Comparison of ENCODE assay signal across 25 cellular contexts in genomic region chr4:21801661-21802355, GRCh38.
DNase-seq lines count a peak whose midpoint lies in the region; ATAC-seq, FAIRE-seq and TF ChIP-seq lines count a peak whose summit lies in the region.
"Had no signal": no experiment of that assay in that cellular context is flagged by ENCODE, and none has a peak within 500 bp of the region (broad histone marks: within the 10 kb centered on the region; RNA-seq: fewer than 3 reads in every experiment).

No MANE protein-coding gene starts in this region.

- peak overlapping the region; percentile 40 for H3K9ac ChIP-seq in astrocyte (ENCODE audit: low read length)
- H3K9ac ChIP-seq in skeletal muscle satellite cell (ENCODE audit: low read depth, low read length): peak overlapping the region; percentile 63

- no peaks in the 10 kb centered on the region for H3K27me3 ChIP-seq in astrocyte (ENCODE audit: insufficient read depth, low read length)
- H3K27me3 ChIP-seq in skeletal muscle satellite cell (ENCODE audit: control insufficient read depth, insufficient read depth, low read length): no peaks in the 10 kb centered on the region
- no peaks in the 10 kb centered on the region for H3K27me3 ChIP-seq in dorsolateral prefrontal cortex
- H3K27me3 ChIP-seq: gastrocnemius medialis had no signal

- H3K4me1 ChIP-seq in astrocyte (ENCODE audit: insufficient read depth, low read length) (peaks cover 15% of the 10 kb centered on the region), skeletal muscle satellite cell (ENCODE audit: control insufficient read depth, insufficient read depth, low read length) (peaks cover 23% of the 10 kb centered on the region)
- H3K4me1 ChIP-seq: BE2C, gastrocnemius medialis had no signal

- H3K27ac Mint-ChIP-seq in HFFc6 (peak overlapping the region; percentile 82), astrocyte (ENCODE audit: unreplicated experiment) (peak overlapping the region; percentile 98)
- H3K27ac Mint-ChIP-seq: activated B cell treated with CpG ODN at 0.5 μM for 24 hours; activated CD4-positive, alpha-beta memory T cell treated with anti-CD3 and anti-CD28 coated beads for 36 hours; activated naive CD4-positive, alpha-beta T cell treated with anti-CD3 and anti-CD28 coated beads for 36 hours; stimulated activated effector memory CD8-positive, alpha-beta T cell treated with anti-CD3 and anti-CD28 coated beads, Interleukin-12 subunit alpha, Interleukin-12 subunit beta, amount 100 ng/mL, for 72 hours had no signal

- H3K9me3 Mint-ChIP-seq in HFFc6 (no peaks in the 10 kb centered on the region), astrocyte (ENCODE audit: unreplicated experiment) (peaks cover 5% of the 10 kb centered on the region)
- H3K9me3 Mint-ChIP-seq: activated B cell treated with CpG ODN at 0.5 μM for 24 hours; activated naive CD4-positive, alpha-beta T cell treated with anti-CD3 and anti-CD28 coated beads for 36 hours had no signal

- H3K27me3 Mint-ChIP-seq in HFFc6 (ENCODE audit: insufficient read depth) (no peaks in the 10 kb centered on the region; the same call in 1 of the 2 replicates), astrocyte (ENCODE audit: low read depth, unreplicated experiment) (no peaks in the 10 kb centered on the region)
- H3K27me3 Mint-ChIP-seq: activated B cell treated with CpG ODN at 0.5 μM for 24 hours; activated CD4-positive, alpha-beta memory T cell treated with anti-CD3 and anti-CD28 coated beads for 36 hours had no signal

- no peak for FAIRE-seq in astrocyte (lab: Jason Lieb, UNC)
- FAIRE-seq: GM19239, H54 had no signal

- H3K36me3 Mint-ChIP-seq in HFFc6 (ENCODE audit: low read depth) (no peaks in the 10 kb centered on the region), astrocyte (ENCODE audit: low read depth, unreplicated experiment) (no peaks in the 10 kb centered on the region)
- H3K36me3 Mint-ChIP-seq: activated CD4-positive, alpha-beta memory T cell treated with anti-CD3 and anti-CD28 coated beads for 36 hours; stimulated activated effector memory CD8-positive, alpha-beta T cell treated with anti-CD3 and anti-CD28 coated beads, Interleukin-12 subunit alpha, Interleukin-12 subunit beta, amount 100 ng/mL, for 72 hours had no signal

- DNase-seq in HFFc6: no peak
- DNase-seq in astrocyte (ENCODE audit: low read depth): peak; percentile 50
- DNase-seq in foreskin melanocyte: peak; percentile 43
- DNase-seq in dorsolateral prefrontal cortex: no peak
- DNase-seq in left lobe of liver (ENCODE audit: low spot score): no peak
- DNase-seq: activated B cell treated with CpG ODN at 0.5 μM for 24 hours; activated CD4-positive, alpha-beta memory T cell treated with anti-CD3 and anti-CD28 coated beads for 36 hours; activated naive CD4-positive, alpha-beta T cell treated with anti-CD3 and anti-CD28 coated beads for 36 hours; BE2C; Calu3; gastrocnemius medialis; left colon; NCI-H1417 treated with DMSO at 0.1 percent for 48 hours; NCI-H774; nucleus accumbens; PC-9; right cardiac atrium; T-helper 9 cell had no signal

- H3K4me1 Mint-ChIP-seq in HFFc6 (ENCODE audit: low read depth) (peaks cover 39% of the 10 kb centered on the region), astrocyte (ENCODE audit: low read depth, unreplicated experiment) (peaks cover 20% of the 10 kb centered on the region)
- H3K4me1 Mint-ChIP-seq: activated B cell treated with CpG ODN at 0.5 μM for 24 hours; stimulated activated effector memory CD8-positive, alpha-beta T cell treated with anti-CD3 and anti-CD28 coated beads, Interleukin-12 subunit alpha, Interleukin-12 subunit beta, amount 100 ng/mL, for 72 hours had no signal

- no peak overlapping the region for H2AFZ ChIP-seq in astrocyte (ENCODE audit: low read depth, low read length)
- H2AFZ ChIP-seq: PC-9 had no signal

- H3K79me2 ChIP-seq in astrocyte (ENCODE audit: insufficient read depth, low read length): no peaks in the 10 kb centered on the region

- peak overlapping the region; percentile 35 for H3K4me3 ChIP-seq in astrocyte (ENCODE audit: insufficient read depth, low read depth, low read length)
- no peak overlapping the region for H3K4me3 ChIP-seq in skeletal muscle satellite cell (ENCODE audit: low read length)
- H3K4me3 ChIP-seq in dorsolateral prefrontal cortex: no peak overlapping the region
- H3K4me3 ChIP-seq: coronary artery, gastrocnemius medialis, PC-9, thoracic aorta had no signal

- H3K4me3 Mint-ChIP-seq in HFFc6 (peak overlapping the region; percentile 58), astrocyte (ENCODE audit: unreplicated experiment) (no peak overlapping the region)
- H3K4me3 Mint-ChIP-seq: activated B cell treated with CpG ODN at 0.5 μM for 24 hours; activated CD4-positive, alpha-beta memory T cell treated with anti-CD3 and anti-CD28 coated beads for 36 hours; activated naive CD4-positive, alpha-beta T cell treated with anti-CD3 and anti-CD28 coated beads for 36 hours; stimulated activated effector memory CD8-positive, alpha-beta T cell treated with anti-CD3 and anti-CD28 coated beads, Interleukin-12 subunit alpha, Interleukin-12 subunit beta, amount 100 ng/mL, for 72 hours had no signal

- H3K27ac ChIP-seq in astrocyte (ENCODE audit: low read depth, low read length) (peak overlapping the region; percentile 92), dorsolateral prefrontal cortex (no peak overlapping the region)
- H3K27ac ChIP-seq: coronary artery, gastrocnemius medialis, PC-9, thoracic aorta had no signal

- no peaks in the 10 kb centered on the region for H3K36me3 ChIP-seq in astrocyte (ENCODE audit: insufficient read depth, low read length)
- no peaks in the 10 kb centered on the region for H3K36me3 ChIP-seq in skeletal muscle satellite cell (ENCODE audit: insufficient read depth, low read length)
- H3K36me3 ChIP-seq: BE2C, gastrocnemius medialis, thoracic aorta had no signal

- peak overlapping the region; percentile 74 for H3K4me2 ChIP-seq in astrocyte (ENCODE audit: low read length)
- H3K4me2 ChIP-seq in skeletal muscle satellite cell (ENCODE audit: low read length): peak overlapping the region; percentile 52
- H3K4me2 ChIP-seq: PC-9 had no signal

- H3K9me3 ChIP-seq in astrocyte (ENCODE audit: insufficient read depth, low read depth, low read length): no peaks in the 10 kb centered on the region
- no peaks in the 10 kb centered on the region for H3K9me3 ChIP-seq in skeletal muscle satellite cell (replicated peaks; ENCODE audit: low read length)
- H3K9me3 ChIP-seq: BE2C, gastrocnemius medialis, thoracic aorta had no signal

- H4K20me1 ChIP-seq in astrocyte (ENCODE audit: insufficient read depth, low read length): no peaks in the 10 kb centered on the region

- no peak for TF ChIP-seq CTCF in HFFc6 (IDR thresholded peaks at IDR 0.05)
- no peak for TF ChIP-seq CTCF in astrocyte (IDR thresholded peaks at IDR 0.05; ENCODE audit: insufficient read depth, low read depth, low read length)
- no peak for TF ChIP-seq CTCF in dorsolateral prefrontal cortex (IDR thresholded peaks at IDR 0.05 in 54 of 56, conservative IDR thresholded peaks at IDR 0.05 in 2 of 56; ENCODE audit: low read depth in 1 of 56, partially characterized antibody in 56 of 56)

- intact Hi-C loops in dorsolateral prefrontal cortex (cut with DNase I): no loop called here

- ATAC-seq in GM19035 (IDR thresholded peaks at IDR 0.05; ENCODE audit: unreplicated experiment) (no peak), left lobe of liver (no peak)
- ATAC-seq: gastrocnemius medialis; left colon; right cardiac atrium; stimulated activated effector memory CD8-positive, alpha-beta T cell treated with anti-CD3 and anti-CD28 coated beads, Interleukin-12 subunit alpha, Interleukin-12 subunit beta, amount 100 ng/mL, for 72 hours had no signal

Comparison
In these comparisons a context has a peak if more than half of its experiments do, and no peak if none do; other contexts are left out.
1. DNase-seq: peak in astrocyte (single experiment) and foreskin melanocyte (single experiment); none in HFFc6 (single experiment), dorsolateral prefrontal cortex (0 of 10) and left lobe of liver (single experiment).